Comparison of ENCODE assay signal across 3 cellular contexts in the genomic region with DNA sequence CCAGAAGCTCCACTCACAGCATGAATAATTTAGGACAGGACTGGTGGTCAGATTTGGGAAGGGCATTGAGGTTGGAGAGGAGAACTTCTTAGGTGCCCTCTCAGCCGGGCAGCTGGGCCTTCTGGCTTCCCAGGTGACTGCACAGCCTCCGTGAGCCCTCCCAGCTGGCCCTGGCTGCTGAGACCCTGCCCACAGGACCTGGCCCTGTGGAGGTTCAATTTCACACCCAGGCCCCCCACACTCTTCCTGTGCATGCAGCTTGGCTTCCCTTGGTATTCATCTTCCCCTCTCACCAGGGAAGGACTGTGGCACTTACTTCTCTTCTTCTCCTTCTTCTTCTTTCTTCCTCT.
TF ChIP-seq lines count a peak whose summit lies in the region.

No MANE protein-coding gene starts in this region.

TF ChIP-seq in SK-N-SH treated with all-trans-retinoic acid at 6 μM for 48 hours, 23 proteins besides CTCF, POLR2A, EP300 and RAD21 (continued from another document and continues in another):
- TF ChIP-seq GLIS3 (CRISPR knock-in tag; IDR thresholded peaks at IDR 0.05) (no peak), ESRRG (CRISPR knock-in tag; IDR thresholded peaks at IDR 0.05) (no peak), BACH2 (CRISPR knock-in tag; IDR thresholded peaks at IDR 0.05; ENCODE audit: borderline replicate concordance) (no peak), ZC3H10 (CRISPR knock-in tag; IDR thresholded peaks at IDR 0.05) (no peak), TOX (CRISPR knock-in tag; IDR thresholded peaks at IDR 0.05; ENCODE audit: borderline replicate concordance) (no peak), PPARA (CRISPR knock-in tag; IDR thresholded peaks at IDR 0.05; ENCODE audit: borderline replicate concordance) (no peak), ISL1 (CRISPR knock-in tag; IDR thresholded peaks at IDR 0.05) (no peak), ARNTL (CRISPR knock-in tag; IDR thresholded peaks at IDR 0.05; ENCODE audit: borderline replicate concordance, low read depth) (no peak)
- TF ChIP-seq, protein P1, sequence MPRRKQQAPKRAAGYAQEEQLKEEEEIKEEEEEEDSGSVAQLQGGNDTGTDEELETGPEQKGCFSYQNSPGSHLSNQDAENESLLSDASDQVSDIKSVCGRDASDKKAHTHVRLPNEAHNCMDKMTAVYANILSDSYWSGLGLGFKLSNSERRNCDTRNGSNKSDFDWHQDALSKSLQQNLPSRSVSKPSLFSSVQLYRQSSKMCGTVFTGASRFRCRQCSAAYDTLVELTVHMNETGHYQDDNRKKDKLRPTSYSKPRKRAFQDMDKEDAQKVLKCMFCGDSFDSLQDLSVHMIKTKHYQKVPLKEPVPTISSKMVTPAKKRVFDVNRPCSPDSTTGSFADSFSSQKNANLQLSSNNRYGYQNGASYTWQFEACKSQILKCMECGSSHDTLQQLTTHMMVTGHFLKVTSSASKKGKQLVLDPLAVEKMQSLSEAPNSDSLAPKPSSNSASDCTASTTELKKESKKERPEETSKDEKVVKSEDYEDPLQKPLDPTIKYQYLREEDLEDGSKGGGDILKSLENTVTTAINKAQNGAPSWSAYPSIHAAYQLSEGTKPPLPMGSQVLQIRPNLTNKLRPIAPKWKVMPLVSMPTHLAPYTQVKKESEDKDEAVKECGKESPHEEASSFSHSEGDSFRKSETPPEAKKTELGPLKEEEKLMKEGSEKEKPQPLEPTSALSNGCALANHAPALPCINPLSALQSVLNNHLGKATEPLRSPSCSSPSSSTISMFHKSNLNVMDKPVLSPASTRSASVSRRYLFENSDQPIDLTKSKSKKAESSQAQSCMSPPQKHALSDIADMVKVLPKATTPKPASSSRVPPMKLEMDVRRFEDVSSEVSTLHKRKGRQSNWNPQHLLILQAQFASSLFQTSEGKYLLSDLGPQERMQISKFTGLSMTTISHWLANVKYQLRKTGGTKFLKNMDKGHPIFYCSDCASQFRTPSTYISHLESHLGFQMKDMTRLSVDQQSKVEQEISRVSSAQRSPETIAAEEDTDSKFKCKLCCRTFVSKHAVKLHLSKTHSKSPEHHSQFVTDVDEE (CRISPR knock-in tag; IDR thresholded peaks at IDR 0.05): no peak
- TF ChIP-seq, protein P2, sequence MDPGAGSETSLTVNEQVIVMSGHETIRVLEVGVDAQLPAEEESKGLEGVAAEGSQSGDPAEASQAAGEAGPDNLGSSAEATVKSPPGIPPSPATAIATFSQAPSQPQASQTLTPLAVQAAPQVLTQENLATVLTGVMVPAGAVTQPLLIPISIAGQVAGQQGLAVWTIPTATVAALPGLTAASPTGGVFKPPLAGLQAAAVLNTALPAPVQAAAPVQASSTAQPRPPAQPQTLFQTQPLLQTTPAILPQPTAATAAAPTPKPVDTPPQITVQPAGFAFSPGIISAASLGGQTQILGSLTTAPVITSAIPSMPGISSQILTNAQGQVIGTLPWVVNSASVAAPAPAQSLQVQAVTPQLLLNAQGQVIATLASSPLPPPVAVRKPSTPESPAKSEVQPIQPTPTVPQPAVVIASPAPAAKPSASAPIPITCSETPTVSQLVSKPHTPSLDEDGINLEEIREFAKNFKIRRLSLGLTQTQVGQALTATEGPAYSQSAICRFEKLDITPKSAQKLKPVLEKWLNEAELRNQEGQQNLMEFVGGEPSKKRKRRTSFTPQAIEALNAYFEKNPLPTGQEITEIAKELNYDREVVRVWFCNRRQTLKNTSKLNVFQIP (CRISPR knock-in tag; IDR thresholded peaks at IDR 0.05; ENCODE audit: borderline replicate concordance, low read depth): no peak
- TF ChIP-seq, protein P3, sequence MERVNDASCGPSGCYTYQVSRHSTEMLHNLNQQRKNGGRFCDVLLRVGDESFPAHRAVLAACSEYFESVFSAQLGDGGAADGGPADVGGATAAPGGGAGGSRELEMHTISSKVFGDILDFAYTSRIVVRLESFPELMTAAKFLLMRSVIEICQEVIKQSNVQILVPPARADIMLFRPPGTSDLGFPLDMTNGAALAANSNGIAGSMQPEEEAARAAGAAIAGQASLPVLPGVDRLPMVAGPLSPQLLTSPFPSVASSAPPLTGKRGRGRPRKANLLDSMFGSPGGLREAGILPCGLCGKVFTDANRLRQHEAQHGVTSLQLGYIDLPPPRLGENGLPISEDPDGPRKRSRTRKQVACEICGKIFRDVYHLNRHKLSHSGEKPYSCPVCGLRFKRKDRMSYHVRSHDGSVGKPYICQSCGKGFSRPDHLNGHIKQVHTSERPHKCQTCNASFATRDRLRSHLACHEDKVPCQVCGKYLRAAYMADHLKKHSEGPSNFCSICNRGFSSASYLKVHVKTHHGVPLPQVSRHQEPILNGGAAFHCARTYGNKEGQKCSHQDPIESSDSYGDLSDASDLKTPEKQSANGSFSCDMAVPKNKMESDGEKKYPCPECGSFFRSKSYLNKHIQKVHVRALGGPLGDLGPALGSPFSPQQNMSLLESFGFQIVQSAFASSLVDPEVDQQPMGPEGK (CRISPR knock-in tag; IDR thresholded peaks at IDR 0.05; ENCODE audit: borderline replicate concordance): no peak

TF ChIP-seq in SK-N-SH, 30 proteins besides CTCF, POLR2A, EP300 and RAD21 (continues in another document):
- TF ChIP-seq, protein P4, sequence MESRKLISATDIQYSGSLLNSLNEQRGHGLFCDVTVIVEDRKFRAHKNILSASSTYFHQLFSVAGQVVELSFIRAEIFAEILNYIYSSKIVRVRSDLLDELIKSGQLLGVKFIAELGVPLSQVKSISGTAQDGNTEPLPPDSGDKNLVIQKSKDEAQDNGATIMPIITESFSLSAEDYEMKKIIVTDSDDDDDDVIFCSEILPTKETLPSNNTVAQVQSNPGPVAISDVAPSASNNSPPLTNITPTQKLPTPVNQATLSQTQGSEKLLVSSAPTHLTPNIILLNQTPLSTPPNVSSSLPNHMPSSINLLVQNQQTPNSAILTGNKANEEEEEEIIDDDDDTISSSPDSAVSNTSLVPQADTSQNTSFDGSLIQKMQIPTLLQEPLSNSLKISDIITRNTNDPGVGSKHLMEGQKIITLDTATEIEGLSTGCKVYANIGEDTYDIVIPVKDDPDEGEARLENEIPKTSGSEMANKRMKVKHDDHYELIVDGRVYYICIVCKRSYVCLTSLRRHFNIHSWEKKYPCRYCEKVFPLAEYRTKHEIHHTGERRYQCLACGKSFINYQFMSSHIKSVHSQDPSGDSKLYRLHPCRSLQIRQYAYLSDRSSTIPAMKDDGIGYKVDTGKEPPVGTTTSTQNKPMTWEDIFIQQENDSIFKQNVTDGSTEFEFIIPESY (IDR thresholded peaks at IDR 0.05; ENCODE audit: borderline replicate concordance, low read depth): no peak
- no peak for TF ChIP-seq EZH2phosphoT487 (IDR thresholded peaks at IDR 0.05; ENCODE audit: borderline replicate concordance, low read depth)
- TF ChIP-seq SIN3A (IDR thresholded peaks at IDR 0.05; ENCODE audit: borderline replicate concordance, low read depth, low read length): no peak
- no peak for TF ChIP-seq RXRA (IDR thresholded peaks at IDR 0.05; ENCODE audit: borderline replicate concordance, low read depth)
- TF ChIP-seq, protein P5, sequence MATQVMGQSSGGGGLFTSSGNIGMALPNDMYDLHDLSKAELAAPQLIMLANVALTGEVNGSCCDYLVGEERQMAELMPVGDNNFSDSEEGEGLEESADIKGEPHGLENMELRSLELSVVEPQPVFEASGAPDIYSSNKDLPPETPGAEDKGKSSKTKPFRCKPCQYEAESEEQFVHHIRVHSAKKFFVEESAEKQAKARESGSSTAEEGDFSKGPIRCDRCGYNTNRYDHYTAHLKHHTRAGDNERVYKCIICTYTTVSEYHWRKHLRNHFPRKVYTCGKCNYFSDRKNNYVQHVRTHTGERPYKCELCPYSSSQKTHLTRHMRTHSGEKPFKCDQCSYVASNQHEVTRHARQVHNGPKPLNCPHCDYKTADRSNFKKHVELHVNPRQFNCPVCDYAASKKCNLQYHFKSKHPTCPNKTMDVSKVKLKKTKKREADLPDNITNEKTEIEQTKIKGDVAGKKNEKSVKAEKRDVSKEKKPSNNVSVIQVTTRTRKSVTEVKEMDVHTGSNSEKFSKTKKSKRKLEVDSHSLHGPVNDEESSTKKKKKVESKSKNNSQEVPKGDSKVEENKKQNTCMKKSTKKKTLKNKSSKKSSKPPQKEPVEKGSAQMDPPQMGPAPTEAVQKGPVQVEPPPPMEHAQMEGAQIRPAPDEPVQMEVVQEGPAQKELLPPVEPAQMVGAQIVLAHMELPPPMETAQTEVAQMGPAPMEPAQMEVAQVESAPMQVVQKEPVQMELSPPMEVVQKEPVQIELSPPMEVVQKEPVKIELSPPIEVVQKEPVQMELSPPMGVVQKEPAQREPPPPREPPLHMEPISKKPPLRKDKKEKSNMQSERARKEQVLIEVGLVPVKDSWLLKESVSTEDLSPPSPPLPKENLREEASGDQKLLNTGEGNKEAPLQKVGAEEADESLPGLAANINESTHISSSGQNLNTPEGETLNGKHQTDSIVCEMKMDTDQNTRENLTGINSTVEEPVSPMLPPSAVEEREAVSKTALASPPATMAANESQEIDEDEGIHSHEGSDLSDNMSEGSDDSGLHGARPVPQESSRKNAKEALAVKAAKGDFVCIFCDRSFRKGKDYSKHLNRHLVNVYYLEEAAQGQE (IDR thresholded peaks at IDR 0.05; ENCODE audit: low read depth, low read length): no peak
- TF ChIP-seq, protein P6, sequence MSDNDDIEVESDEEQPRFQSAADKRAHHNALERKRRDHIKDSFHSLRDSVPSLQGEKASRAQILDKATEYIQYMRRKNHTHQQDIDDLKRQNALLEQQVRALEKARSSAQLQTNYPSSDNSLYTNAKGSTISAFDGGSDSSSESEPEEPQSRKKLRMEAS (IDR thresholded peaks at IDR 0.05; ENCODE audit: low read depth): no peak
- no peak for TF ChIP-seq RCOR1 (IDR thresholded peaks at IDR 0.05; ENCODE audit: low read length)
- TF ChIP-seq ELF1 (IDR thresholded peaks at IDR 0.05): no peak
- no peak for TF ChIP-seq FOSL2 (IDR thresholded peaks at IDR 0.05; ENCODE audit: borderline replicate concordance, low read depth)
- no peak for TF ChIP-seq NRF1 (IDR thresholded peaks at IDR 0.05; ENCODE audit: low read depth, low read length)
- TF ChIP-seq, protein P7, sequence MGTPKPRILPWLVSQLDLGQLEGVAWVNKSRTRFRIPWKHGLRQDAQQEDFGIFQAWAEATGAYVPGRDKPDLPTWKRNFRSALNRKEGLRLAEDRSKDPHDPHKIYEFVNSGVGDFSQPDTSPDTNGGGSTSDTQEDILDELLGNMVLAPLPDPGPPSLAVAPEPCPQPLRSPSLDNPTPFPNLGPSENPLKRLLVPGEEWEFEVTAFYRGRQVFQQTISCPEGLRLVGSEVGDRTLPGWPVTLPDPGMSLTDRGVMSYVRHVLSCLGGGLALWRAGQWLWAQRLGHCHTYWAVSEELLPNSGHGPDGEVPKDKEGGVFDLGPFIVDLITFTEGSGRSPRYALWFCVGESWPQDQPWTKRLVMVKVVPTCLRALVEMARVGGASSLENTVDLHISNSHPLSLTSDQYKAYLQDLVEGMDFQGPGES (IDR thresholded peaks at IDR 0.05; ENCODE audit: low read depth, low read length): no peak

TF ChIP-seq in liver, 16 proteins besides CTCF, POLR2A, EP300 and RAD21 (continued from another document):
- TF ChIP-seq RXRA (IDR thresholded peaks at IDR 0.05): no peak
- TF ChIP-seq EGR1 (IDR thresholded peaks at IDR 0.05; ENCODE audit: low read depth in 2 of 2): no peak
- no peak for TF ChIP-seq HNF4A (conservative IDR thresholded peaks at IDR 0.05)
- no peak for TF ChIP-seq TAF1 (conservative IDR thresholded peaks at IDR 0.05)
- TF ChIP-seq YY1 (IDR thresholded peaks at IDR 0.05): no peak
- TF ChIP-seq HNF4G (IDR thresholded peaks at IDR 0.05): no peak
- TF ChIP-seq GABPA (IDR thresholded peaks at IDR 0.05 in 1 of 2, conservative IDR thresholded peaks at IDR 0.05 in 1 of 2): no peak
- no peak for TF ChIP-seq SP1 (IDR thresholded peaks at IDR 0.05)
- TF ChIP-seq, protein P5 (IDR thresholded peaks at IDR 0.05): no peak
- TF ChIP-seq, protein P6 (IDR thresholded peaks at IDR 0.05): no peak
TF ChIP-seq in liver: peak in this region for 0.
